Comparison of ENCODE assay signal across 1 cellular context in the genomic region with DNA sequence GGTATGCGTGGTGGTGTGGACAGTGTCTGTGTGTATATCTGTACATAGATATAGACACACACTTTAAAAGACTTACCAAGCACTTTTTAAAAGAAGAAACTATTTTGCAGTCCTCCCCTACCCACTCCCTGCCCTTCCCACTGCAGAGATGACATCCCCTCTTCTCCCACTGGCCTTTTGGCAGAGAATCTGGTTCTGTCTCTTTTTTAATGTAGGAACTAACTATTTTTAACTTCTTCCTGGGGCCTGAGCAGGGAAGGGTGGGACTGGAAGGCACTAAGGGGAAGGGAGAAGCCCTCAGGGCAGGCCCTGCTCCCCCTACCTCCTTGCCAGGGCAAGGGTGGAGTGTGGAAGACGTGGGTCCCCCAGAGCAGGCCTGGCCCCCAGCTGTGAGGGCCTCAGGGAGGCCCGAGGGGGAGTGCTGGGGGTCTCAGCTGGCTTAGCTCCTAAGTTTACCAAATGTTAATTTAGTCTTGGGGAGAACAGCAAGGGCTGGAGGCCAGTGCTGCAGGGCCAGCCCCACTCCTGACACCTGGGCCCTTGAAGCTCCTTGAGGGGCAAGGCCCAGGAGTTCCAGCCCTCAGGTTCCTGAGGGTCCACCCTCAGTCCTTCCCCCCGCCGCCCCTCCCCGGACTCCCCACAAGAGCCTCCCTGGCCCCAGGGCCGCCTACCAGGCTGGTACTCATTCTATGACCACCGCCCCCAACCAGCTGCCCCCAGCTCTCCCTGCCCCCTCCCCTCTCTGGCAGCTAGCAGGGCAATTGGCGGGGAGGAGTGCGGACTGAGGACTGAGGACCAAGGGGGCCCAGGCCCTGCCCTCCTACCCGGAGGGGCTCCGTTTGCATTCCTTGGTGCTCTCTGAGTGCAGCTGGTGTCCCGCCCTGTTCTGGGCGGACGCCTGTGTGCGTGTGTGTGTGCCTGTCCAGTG.
TF ChIP-seq lines count a peak whose summit lies in the region.

No MANE protein-coding gene starts in this region.

TF ChIP-seq in SK-N-SH treated with all-trans-retinoic acid at 6 μM for 48 hours, 23 proteins besides CTCF, POLR2A, EP300 and RAD21 (continued from another document):
- TF ChIP-seq, protein P1, sequence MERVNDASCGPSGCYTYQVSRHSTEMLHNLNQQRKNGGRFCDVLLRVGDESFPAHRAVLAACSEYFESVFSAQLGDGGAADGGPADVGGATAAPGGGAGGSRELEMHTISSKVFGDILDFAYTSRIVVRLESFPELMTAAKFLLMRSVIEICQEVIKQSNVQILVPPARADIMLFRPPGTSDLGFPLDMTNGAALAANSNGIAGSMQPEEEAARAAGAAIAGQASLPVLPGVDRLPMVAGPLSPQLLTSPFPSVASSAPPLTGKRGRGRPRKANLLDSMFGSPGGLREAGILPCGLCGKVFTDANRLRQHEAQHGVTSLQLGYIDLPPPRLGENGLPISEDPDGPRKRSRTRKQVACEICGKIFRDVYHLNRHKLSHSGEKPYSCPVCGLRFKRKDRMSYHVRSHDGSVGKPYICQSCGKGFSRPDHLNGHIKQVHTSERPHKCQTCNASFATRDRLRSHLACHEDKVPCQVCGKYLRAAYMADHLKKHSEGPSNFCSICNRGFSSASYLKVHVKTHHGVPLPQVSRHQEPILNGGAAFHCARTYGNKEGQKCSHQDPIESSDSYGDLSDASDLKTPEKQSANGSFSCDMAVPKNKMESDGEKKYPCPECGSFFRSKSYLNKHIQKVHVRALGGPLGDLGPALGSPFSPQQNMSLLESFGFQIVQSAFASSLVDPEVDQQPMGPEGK (CRISPR knock-in tag; IDR thresholded peaks at IDR 0.05; ENCODE audit: borderline replicate concordance) = no peak
- TF ChIP-seq ZNF565 (CRISPR knock-in tag; conservative IDR thresholded peaks at IDR 0.05; ENCODE audit: low read depth) (no peak), ZFP3 (CRISPR knock-in tag; IDR thresholded peaks at IDR 0.05) (no peak), BACH2 (CRISPR knock-in tag; IDR thresholded peaks at IDR 0.05; ENCODE audit: borderline replicate concordance) (no peak), OSR1 (CRISPR knock-in tag; IDR thresholded peaks at IDR 0.05) (no peak), SNAI2 (CRISPR knock-in tag; IDR thresholded peaks at IDR 0.05) (no peak)
